In the genomic region with DNA sequence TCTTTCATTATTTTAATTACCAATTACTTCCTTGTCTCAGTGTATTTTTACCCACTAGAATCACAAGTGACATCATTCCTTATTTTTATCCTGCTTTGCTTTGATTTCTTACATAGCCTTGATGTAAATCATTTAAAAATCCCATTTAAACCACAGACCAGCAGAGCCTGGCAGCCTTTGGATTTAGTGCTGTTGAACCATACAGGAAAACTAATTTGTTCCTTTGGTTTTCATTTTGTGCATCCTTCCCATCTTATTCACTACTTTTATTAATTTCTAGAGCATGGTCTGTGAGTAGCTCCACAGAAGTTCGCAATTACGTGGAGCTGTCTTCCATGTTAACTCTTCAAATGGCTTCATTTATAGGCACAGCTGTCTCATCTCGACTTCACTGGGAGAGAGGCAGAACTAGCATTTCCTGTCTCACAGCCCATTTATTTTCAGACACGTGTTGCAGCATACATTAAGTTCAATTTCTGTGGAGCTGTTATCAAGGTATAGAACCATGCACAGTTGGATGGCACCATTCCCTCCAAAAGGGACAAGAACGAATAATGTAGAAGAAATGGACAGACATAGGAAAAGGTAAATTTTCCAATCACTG, we compare ENCODE assay signal across 29 cellular contexts.
A peak's percentile ranks its signal among the peaks of the same experiment; 100 is the strongest.
DNase-seq lines count a peak whose midpoint lies in the region; ATAC-seq, FAIRE-seq and TF ChIP-seq lines count a peak whose summit lies in the region.
"Had no signal": no experiment of that assay in that cellular context is flagged by ENCODE, and none has a peak within 500 bp of the region (broad histone marks: within the 10 kb centered on the region; RNA-seq: fewer than 3 reads in every experiment).

No MANE protein-coding gene starts in this region.

- no peak for TF ChIP-seq RAD21 in SK-N-SH (IDR thresholded peaks at IDR 0.05; ENCODE audit: low read length)

- H3K36me3 ChIP-seq in SK-N-SH (replicated peaks in 1 of 2; ENCODE audit: control insufficient read depth in 1 of 2, insufficient read depth in 2 of 2, low read length in 1 of 2), result peaks cover 0 to under 1% of the 10 kb centered on the region in 2 experiments
- H3K36me3 ChIP-seq: adrenal gland, left lung, sigmoid colon, thoracic aorta had no signal

- H3K27ac ChIP-seq in SK-N-SH (ENCODE audit: low read depth in 2 of 2, low read length in 1 of 2), result peak overlapping the region in 1 of 2 experiments; percentile 98; a peak in 2 of 4 replicates
- H3K27ac ChIP-seq: 22Rv1, adrenal gland, HL-60, left lung, sigmoid colon, thoracic aorta had no signal

- H3K79me2 ChIP-seq in SK-N-SH (ENCODE audit: insufficient read depth), result no peaks in the 10 kb centered on the region

- POLR2A ChIA-PET in SK-N-SH (lab: Yijun Ruan, JAX), result no interaction called here

- CTCF ChIA-PET in SK-N-SH (lab: Yijun Ruan, JAX), result interaction anchor here (0.6 kb wide), 1 partner anchor 117 kb away, joined by 3 read pairs; no protein-coding TSS in a partner anchor

- DNase-seq in NCI-H1417 (lab: John Stamatoyannopoulos, UW), result peak in 2 of 3 experiments; percentile 19 to 56
- no peak for DNase-seq in NCI-H1417 treated with DMSO at 0.1 percent for 48 hours (lab: John Stamatoyannopoulos, UW)
- no peak for DNase-seq in SK-N-SH
- DNase-seq in glomerular visceral epithelial cell (ENCODE audit: extremely low spot score), result peak; percentile 18
- DNase-seq in DMS114 treated with DMSO at 0.1 percent for 48 hours (lab: John Stamatoyannopoulos, UW; ENCODE audit: unreplicated experiment), result no peak
- no peak for DNase-seq in DMS153 (lab: John Stamatoyannopoulos, UW)
- no peak for DNase-seq in GM12891 (ENCODE audit: insufficient read length, low spot score)
- DNase-seq: activated CD4-positive, CD25-positive, alpha-beta regulatory T cell; activated naive CD4-positive, alpha-beta T cell treated with Interleukin-2 at 50 U/mL for 16 hours; adrenal gland; AML-193; CD8-positive, alpha-beta T cell; immature natural killer cell; left lung; mesenchymal stem cell; NCI-H1048; NCI-H187 treated with DMSO at 0.1 percent for 48 hours; NCI-H524; posterior cingulate gyrus; SHP77 treated with DMSO at 0.1 percent for 48 hours; sigmoid colon; stimulated activated naive CD8-positive, alpha-beta T cell treated with anti-CD3 and anti-CD28 coated beads, Interleukin-15, Interleukin-2, amounts not matched to agents 100 U/mL and 50 U/mL, for 24 hours; T-cell had no signal

- no peak for TF ChIP-seq CTCF in SK-N-SH (IDR thresholded peaks at IDR 0.05)

- no peak for FAIRE-seq in GM12891 (lab: Jason Lieb, UNC)
- FAIRE-seq: G401.6, urothelium cell line had no signal

- H4K20me1 ChIP-seq in SK-N-SH (ENCODE audit: insufficient read depth), result no peaks in the 10 kb centered on the region

- ATAC-seq in GM18907 (IDR thresholded peaks at IDR 0.05; ENCODE audit: unreplicated experiment), result no peak
- ATAC-seq: CD8-positive, alpha-beta T cell; left lung; stimulated activated naive CD8-positive, alpha-beta T cell treated with anti-CD3 and anti-CD28 coated beads, Interleukin-15, Interleukin-2, amounts not matched to agents 100 U/mL and 50 U/mL, for 24 hours; T-cell had no signal

- H3K4me2 ChIP-seq in SK-N-SH, result no peak overlapping the region

- no peak overlapping the region for H3K9ac ChIP-seq in SK-N-SH

- H3K27me3 ChIP-seq in SK-N-SH (ENCODE audit: insufficient read depth), result no peaks in the 10 kb centered on the region
- H3K27me3 ChIP-seq: adrenal gland, left lung, sigmoid colon had no signal

- no peaks in the 10 kb centered on the region for H3K9me2 ChIP-seq in SK-N-SH

- no peak for TF ChIP-seq EP300 in SK-N-SH (IDR thresholded peaks at IDR 0.05; ENCODE audit: borderline replicate concordance in 1 of 2, low read depth in 1 of 2, low read length in 1 of 2)

- peaks cover 46% of the 10 kb centered on the region for H3F3A ChIP-seq in SK-N-SH (replicated peaks; ENCODE audit: insufficient read depth)

- no peak overlapping the region for H3K4me3 ChIP-seq in SK-N-SH (ENCODE audit: low read depth in 2 of 2, low read length in 1 of 2)
- H3K4me3 ChIP-seq: adrenal gland, left lung, sigmoid colon, thoracic aorta had no signal

- H3K4me1 ChIP-seq in SK-N-SH (ENCODE audit: control insufficient read depth in 1 of 2, insufficient read depth in 2 of 2, low read depth in 1 of 2, low read length in 1 of 2), result peaks cover 4 to 29% of the 10 kb centered on the region in 2 experiments
- H3K4me1 ChIP-seq: adrenal gland, left lung had no signal

- peak overlapping the region; percentile 19; the same call in 1 of the 2 replicates for H2AFZ ChIP-seq in SK-N-SH (ENCODE audit: low read depth)

- H3K9me3 ChIP-seq in SK-N-SH, result no peaks in the 10 kb centered on the region; the same call in 1 of the 2 replicates
- H3K9me3 ChIP-seq: adrenal gland, left lung, sigmoid colon, thoracic aorta had no signal

- 64% methylated on average over 5 of the region's 5 CpGs for WGBS in SK-N-SH (ENCODE audit: low lambda C conversion rate)

- TF ChIP-seq POLR2A in GM12891 (IDR thresholded peaks at IDR 0.05; ENCODE audit: low read depth, low read length), result no peak

TF ChIP-seq in SK-N-SH, 30 proteins besides CTCF, POLR2A, EP300 and RAD21:
- TF ChIP-seq MEF2A (IDR thresholded peaks at IDR 0.05; ENCODE audit: borderline replicate concordance, low read depth) (no peak), MAX (IDR thresholded peaks at IDR 0.05; ENCODE audit: low read depth) (0 out of 2 replicates have a peak, but pooled peaks have one; percentile 17)

TF ChIP-seq in GM12891, 5 proteins besides CTCF, POLR2A, EP300 and RAD21:
- TF ChIP-seq TAF1 (IDR thresholded peaks at IDR 0.05; ENCODE audit: low read depth, low read length) (no peak), POU2F2 (IDR thresholded peaks at IDR 0.05; ENCODE audit: low read depth, low read length) (no peak), PAX5 (IDR thresholded peaks at IDR 0.05; ENCODE audit: insufficient read depth, low read length, severe bottlenecking) (no peak), SPI1 (IDR thresholded peaks at IDR 0.05; ENCODE audit: low read depth, low read length) (no peak), POLR2AphosphoS5 (IDR thresholded peaks at IDR 0.05; ENCODE audit: low read depth, low read length) (no peak)

Comparison
In these comparisons a context has a peak if more than half of its experiments do, and no peak if none do; other contexts are left out.
1. DNase-seq: peak in NCI-H1417 (2 of 3) and glomerular visceral epithelial cell (single experiment); none in NCI-H1417 treated with DMSO at 0.1 percent for 48 hours (single experiment), SK-N-SH (single experiment), DMS114 treated with DMSO at 0.1 percent for 48 hours (single experiment), DMS153 (single experiment) and GM12891 (single experiment).